Comparison of ENCODE assay signal across 9 cellular contexts in genomic region chr3:125602752-125603649, GRCh38. TPM values are rescaled to one million over a fixed set of nuclear protein-coding genes. Genes with fewer than 3 reads are reported as not detected.
DNase-seq lines count a peak whose midpoint lies in the region; ATAC-seq and TF ChIP-seq lines count a peak whose summit lies in the region.
"Had no signal": no experiment of that assay in that cellular context is flagged by ENCODE, and none has a peak within 500 bp of the region (broad histone marks: within the 10 kb centered on the region; RNA-seq: fewer than 3 reads in every experiment).

No MANE protein-coding gene starts in this region.

- H3K4me1 ChIP-seq in PC-9 (replicated peaks; ENCODE audit: insufficient read depth) (peaks cover 12% of the 10 kb centered on the region), parathyroid adenoma (peaks cover 16% of the 10 kb centered on the region)

- H3K79me2 ChIP-seq in PC-9 (ENCODE audit: low read depth) (no peaks in the 10 kb centered on the region), parathyroid adenoma (no peaks in the 10 kb centered on the region)

- peaks cover 8% of the 10 kb centered on the region; the same call in 1 of the 2 replicates for H3F3A ChIP-seq in PC-9 (ENCODE audit: insufficient read depth, low read depth)

- H3K4me3 ChIP-seq in PC-9 (peak overlapping the region; percentile 17; the same call in 1 of the 2 replicates), epithelial cell of proximal tubule (ENCODE audit: low read depth, low read length) (no peak overlapping the region), parathyroid adenoma (ENCODE audit: low read depth, low read length) (no peak overlapping the region)

- CTCF ChIA-PET in PC-9 (lab: Charles Lee) = interaction anchor here (0.7 kb wide), 1 partner anchor 1068 kb away, joined by 3 read pairs; no protein-coding TSS in a partner anchor

- H3K27me3 ChIP-seq in PC-9 (ENCODE audit: insufficient read depth, low read depth) (no peaks in the 10 kb centered on the region), parathyroid adenoma (ENCODE audit: control insufficient read depth, insufficient read depth, low read length) (no peaks in the 10 kb centered on the region)

- DNase-seq in EL (peak; percentile 56), PC-9 (peak; percentile 73 to 94), epithelial cell of proximal tubule (ENCODE audit: low read depth) (peak; percentile 82), HUDEP-2 (lab: John Stamatoyannopoulos, UW; ENCODE audit: unreplicated experiment in 76 of 76) (no peak), NCI-H510A treated with DMSO at 0.1 percent for 48 hours (lab: John Stamatoyannopoulos, UW) (no peak)
- DNase-seq: activated naive CD8-positive, alpha-beta T cell treated with anti-CD3 and anti-CD28 coated beads, Interleukin-2, amount 10 ng/mL, durations not matched to agents 7 days and 5 days had no signal

- H2AFZ ChIP-seq in PC-9 (no peak overlapping the region), parathyroid adenoma (peak overlapping the region; percentile 72)

- no TSS peak for BruUV-seq in PC-9 (replicated peaks; lab: Mats Ljungman, UMichigan)

- ATAC-seq in HG02610 (IDR thresholded peaks at IDR 0.05; ENCODE audit: unreplicated experiment) = no peak
- ATAC-seq in GM21360 (IDR thresholded peaks at IDR 0.05; ENCODE audit: unreplicated experiment) = no peak

- no peaks in the 10 kb centered on the region for H3K36me3 ChIP-seq in PC-9 (ENCODE audit: low read depth)
- no peaks in the 10 kb centered on the region for H3K36me3 ChIP-seq in parathyroid adenoma (ENCODE audit: control insufficient read depth, insufficient read depth, low read length)

- POLR2A ChIA-PET in PC-9 (lab: Charles Lee; ENCODE audit: unreplicated experiment) = no interaction called here

- H3K4me2 ChIP-seq in PC-9 (peak overlapping the region; percentile 70), parathyroid adenoma (ENCODE audit: low read length) (peak overlapping the region; percentile 28)

- H4K20me1 ChIP-seq in PC-9 (ENCODE audit: insufficient read depth) = no peaks in the 10 kb centered on the region

- intact Hi-C loops in PC-9 (cut with micrococcal nuclease; ENCODE audit: unreplicated experiment) = no loop called here

- no peaks in the 10 kb centered on the region for H3K9me2 ChIP-seq in PC-9 (ENCODE audit: insufficient read depth)

- H3K9me3 ChIP-seq in PC-9 (ENCODE audit: insufficient read depth, low read depth) = no peaks in the 10 kb centered on the region
- H3K9me3 ChIP-seq in parathyroid adenoma (ENCODE audit: control insufficient read depth, low read length) = no peaks in the 10 kb centered on the region

- TF ChIP-seq CTCF in PC-9 (conservative IDR thresholded peaks at IDR 0.05) (no peak), epithelial cell of proximal tubule (conservative IDR thresholded peaks at IDR 0.05; ENCODE audit: low read depth, low read length) (peak; percentile 29), parathyroid adenoma (IDR thresholded peaks at IDR 0.05) (peak; percentile 11)

- no peak overlapping the region for H3K9ac ChIP-seq in parathyroid adenoma

- H3K27ac ChIP-seq in PC-9 (peak overlapping the region; percentile 54; the same call in 1 of the 2 replicates), parathyroid adenoma (no peak overlapping the region)

RNA-seq across cellular contexts. Expression of gene OSBPL11, which starts 7.7 kb away (rescaled TPM):
- 14.1 and 18.8 TPM in 2 replicates for total RNA-seq in PC-9 (2021)
- 4.3 and 11.4 TPM in 2 replicates for total RNA-seq in epithelial cell of proximal tubule

Comparison
In these comparisons a context has a peak if more than half of its experiments do, and no peak if none do; other contexts are left out.
1. DNase-seq: peak in EL (single experiment), PC-9 (2 of 2) and epithelial cell of proximal tubule (single experiment); none in HUDEP-2 (0 of 76) and NCI-H510A treated with DMSO at 0.1 percent for 48 hours (single experiment).